8 cellular contexts compared by ENCODE assay signal in the genomic region with DNA sequence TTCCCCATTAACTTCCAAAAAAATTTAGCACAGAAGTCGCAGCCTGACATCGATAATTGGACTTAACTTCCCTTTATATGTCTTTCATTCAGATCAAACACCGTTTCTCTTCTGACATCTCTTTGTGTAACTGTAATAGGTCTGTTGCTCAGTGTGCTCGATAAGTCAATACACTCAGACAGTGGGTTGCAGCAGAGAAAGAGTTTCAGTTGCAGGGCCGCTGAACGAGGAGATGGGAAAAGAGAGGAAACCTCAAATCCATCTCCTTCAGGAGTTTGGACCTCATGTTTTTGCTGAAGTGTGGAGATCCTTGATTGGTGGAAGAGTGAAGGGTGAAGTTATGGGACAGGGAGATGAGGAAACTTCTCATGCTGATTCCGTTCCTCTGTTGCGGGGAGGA. TPM values are rescaled to one million over a fixed set of nuclear protein-coding genes. Genes with fewer than 3 reads are reported as not detected.
DNase-seq lines count a peak whose midpoint lies in the region; ATAC-seq, FAIRE-seq and TF ChIP-seq lines count a peak whose summit lies in the region.

No MANE protein-coding gene starts in this region.

- CTCF ChIA-PET in IMR-90 (lab: Yijun Ruan, JAX) = no interaction called here

- BruUV-seq in IMR-90 (replicated peaks; lab: Mats Ljungman, UMichigan) = no TSS peak

- 0 out of 2 replicates have a peak overlapping the region, but pooled peaks have one; percentile 5 for H3K14ac ChIP-seq in IMR-90 (replicated peaks; ENCODE audit: low read depth, low read length)

- WGBS in IMR-90 (ENCODE audit: extremely low coverage in 2 of 2, insufficient read length in 1 of 2), 2 experiments = no CpG with 5 or more reads among the region's 8 CpGs
- WGBS in testis, 2 donors = 57 to 60% methylated on average over 8 of the region's 8 CpGs

- H3K18ac ChIP-seq in IMR-90 (ENCODE audit: low read depth, low read length) = no peak overlapping the region

- H2BK20ac ChIP-seq in IMR-90 (ENCODE audit: low read depth, low read length) = no peak overlapping the region

- intact Hi-C loops in IMR-90 (cut with micrococcal nuclease) = no loop called here
- intact Hi-C loops in testis (cut with DNase I; ENCODE audit: low total_unique reads) = no loop called here

- H2BK120ac ChIP-seq in IMR-90 (ENCODE audit: low read depth, low read length) = no peak overlapping the region

- H3K27me3 ChIP-seq in IMR-90 (ENCODE audit: control insufficient read depth, insufficient read depth, low read length) (no peaks in the 10 kb centered on the region), muscle layer of duodenum (ENCODE audit: low read depth, low read length) (no peaks in the 10 kb centered on the region), testis (no peaks in the 10 kb centered on the region)

- peak overlapping the region; percentile 92 for H3K4me3 ChIP-seq in AG09309 (ENCODE audit: control insufficient read depth, low read depth, low read length)
- peak overlapping the region; percentile 93 for H3K4me3 ChIP-seq in IMR-90 (ENCODE audit: insufficient read depth, low read depth, low read length)
- H3K4me3 ChIP-seq in cardiac fibroblast (replicated peaks in 1 of 2; ENCODE audit: low read depth in 2 of 2, low read length in 2 of 2) = peak overlapping the region; percentile 66 to 90
- H3K4me3 ChIP-seq in muscle layer of duodenum (ENCODE audit: low read depth in 1 of 2, low read length in 2 of 2) = peak overlapping the region; percentile 83 to 88
- H3K4me3 ChIP-seq in testis = peak overlapping the region in 1 of 2 donors; percentile 90

- H2AK5ac ChIP-seq in IMR-90 (ENCODE audit: low read depth, low read length) = 0 out of 2 replicates have a peak overlapping the region, but pooled peaks have one; percentile 8

- no peak overlapping the region for H3K56ac ChIP-seq in IMR-90 (ENCODE audit: extremely low read depth, insufficient read depth, low read length)

- POLR2A ChIA-PET in IMR-90 (lab: Charles Lee; ENCODE audit: unreplicated experiment) = no interaction called here

- no peak overlapping the region for H4K91ac ChIP-seq in IMR-90 (ENCODE audit: insufficient read depth, low read depth, low read length)

- in situ Hi-C loops in IMR-90 (cut with MboI; ENCODE audit: low sequenced_read_pairs) = no loop called here

- no peak overlapping the region for H3K4ac ChIP-seq in IMR-90 (ENCODE audit: low read depth, low read length)

- TF ChIP-seq RAD21 in IMR-90 (IDR thresholded peaks at IDR 0.05; ENCODE audit: low read length) = no peak

- peak overlapping the region; percentile 28 to 85; a peak in 2 of 4 replicates for H4K8ac ChIP-seq in IMR-90 (ENCODE audit: low read depth in 2 of 2, low read length in 2 of 2)

- H3K23ac ChIP-seq in IMR-90 (ENCODE audit: low read depth, low read length) = peak overlapping the region; percentile 62; the same call in 1 of the 2 replicates

- H3K9me1 ChIP-seq in IMR-90 (ENCODE audit: insufficient read depth, low read length) = peaks cover 4% of the 10 kb centered on the region; the same call in 1 of the 2 replicates

- H2AFZ ChIP-seq in IMR-90 (replicated peaks; ENCODE audit: low read length, poor library complexity) = no peak overlapping the region

- peaks cover 35 to 61% of the 10 kb centered on the region in 2 experiments for H3K79me1 ChIP-seq in IMR-90 (ENCODE audit: low read depth in 1 of 2, low read length in 2 of 2)

- no peak for ATAC-seq in IMR-90 (ENCODE audit: low read depth)

- no peak overlapping the region for H4K5ac ChIP-seq in IMR-90 (ENCODE audit: low read depth, low read length)

- DNase-seq in AG09309 (ENCODE audit: low read depth) = no peak
- no peak for DNase-seq in IMR-90
- DNase-seq in cardiac fibroblast (ENCODE audit: low read depth in 2 of 2) = peak in 1 of 2 donors; percentile 15
- DNase-seq in CD1c-positive myeloid dendritic cell (ENCODE audit: extremely low spot score) = no peak
- no peak for DNase-seq in testis
- no peak for DNase-seq in NCI-H2171 treated with DMSO at 0.1 percent for 48 hours (lab: John Stamatoyannopoulos, UW)
- no peak for DNase-seq in GM12892 (ENCODE audit: insufficient read length)

- H2AK9ac ChIP-seq in IMR-90 (replicated peaks; ENCODE audit: low read depth, low read length, poor library complexity) = no peak overlapping the region

- FAIRE-seq in GM12892 (lab: Jason Lieb, UNC) = no peak

- H2BK5ac ChIP-seq in IMR-90 (ENCODE audit: low read depth, low read length, poor library complexity, severe bottlenecking) = no peak overlapping the region

- H2BK15ac ChIP-seq in IMR-90 (ENCODE audit: low read depth, low read length) = no peak overlapping the region

- H4K20me1 ChIP-seq in IMR-90 (ENCODE audit: insufficient read depth, low read length) = no peaks in the 10 kb centered on the region; the same call in 1 of the 2 replicates

- TF ChIP-seq CTCF in AG09309 (IDR thresholded peaks at IDR 0.05; ENCODE audit: control insufficient read depth, insufficient read depth, low read depth, low read length, missing control alignments) = no peak
- no peak for TF ChIP-seq CTCF in IMR-90 (conservative IDR thresholded peaks at IDR 0.05; ENCODE audit: low read depth, low read length)
- TF ChIP-seq CTCF in cardiac fibroblast (IDR thresholded peaks at IDR 0.05; ENCODE audit: low read depth, low read length) = no peak
- no peak for TF ChIP-seq CTCF in testis (IDR thresholded peaks at IDR 0.05)

- H3K36me3 ChIP-seq in IMR-90 (ENCODE audit: control insufficient read depth, insufficient read depth, low read length) = no peaks in the 10 kb centered on the region; the same call in 1 of the 2 replicates
- H3K36me3 ChIP-seq in muscle layer of duodenum (ENCODE audit: control insufficient read depth in 1 of 2, insufficient read depth in 2 of 2, low read length in 2 of 2) = no peaks in the 10 kb centered on the region
- H3K36me3 ChIP-seq in testis (ENCODE audit: low read depth, missing control alignments) = no peaks in the 10 kb centered on the region

- H3K9ac ChIP-seq in IMR-90 (ENCODE audit: low read depth, low read length) = peak overlapping the region; percentile 88; the same call in 1 of the 2 replicates

- dilution Hi-C loops in IMR-90 (cut with HindIII; ENCODE audit: low sequenced_read_pairs, unreplicated experiment) = no loop called here

- H3K4me1 ChIP-seq in IMR-90 (ENCODE audit: control insufficient read depth, insufficient read depth, low read length) = peaks cover 7% of the 10 kb centered on the region
- peaks cover 13 to 24% of the 10 kb centered on the region in 2 donors for H3K4me1 ChIP-seq in muscle layer of duodenum (ENCODE audit: control insufficient read depth in 1 of 2, insufficient read depth in 2 of 2, low read length in 2 of 2)
- peaks cover 18% of the 10 kb centered on the region for H3K4me1 ChIP-seq in testis

- no peaks in the 10 kb centered on the region for H3K9me3 ChIP-seq in IMR-90 (ENCODE audit: control insufficient read depth, insufficient read depth, low read length)
- no peaks in the 10 kb centered on the region for H3K9me3 ChIP-seq in muscle layer of duodenum (ENCODE audit: control insufficient read depth in 1 of 2, low read length in 2 of 2)
- no peaks in the 10 kb centered on the region for H3K9me3 ChIP-seq in testis

- H3K27ac ChIP-seq in IMR-90 (ENCODE audit: insufficient read depth, low read length) = no peak overlapping the region
- no peak overlapping the region for H3K27ac ChIP-seq in muscle layer of duodenum (ENCODE audit: low read length)
- H3K27ac ChIP-seq in testis = no peak overlapping the region

- peak overlapping the region; percentile 90 for H3K4me2 ChIP-seq in IMR-90 (ENCODE audit: low read depth, low read length)

- TF ChIP-seq POLR2A in IMR-90 (IDR thresholded peaks at IDR 0.05; ENCODE audit: low read depth, low read length) (no peak), testis (IDR thresholded peaks at IDR 0.05) (no peak), GM12892 (IDR thresholded peaks at IDR 0.05; ENCODE audit: low read depth, low read length) (no peak)

TF ChIP-seq in IMR-90, 13 proteins besides CTCF, POLR2A, EP300 and RAD21:
- TF ChIP-seq MAFK (IDR thresholded peaks at IDR 0.05; ENCODE audit: low read depth, low read length) (no peak), CEBPB (IDR thresholded peaks at IDR 0.05; ENCODE audit: low read depth, low read length) (no peak), BHLHE40 (IDR thresholded peaks at IDR 0.05; ENCODE audit: low read depth, low read length) (no peak)

RNA-seq across cellular contexts. Expression of gene SAMM50, which starts 1.1 kb away (rescaled TPM):
- total RNA-seq in IMR-90 (2012; rRNA removed) (43.7 and 60.0 TPM in 2 replicates), testis (10 to 100 TPM; 41.5 to 50.3 TPM)
- polyA plus RNA-seq in IMR-90 (2012; rRNA removed) (37.4 and 40.6 TPM in 2 replicates), testis (ENCODE audit: insufficient read depth, low read depth, low replicate concordance) (71.1 TPM)
- 23.4 and 23.6 TPM in 2 replicates for polyA plus RNA-seq in IMR-90 (2012; cell fraction: cytosol; rRNA removed)
- 14.2 and 34.8 TPM in 2 replicates for polyA plus RNA-seq in IMR-90 (2012; cell fraction: nucleus; rRNA removed; ENCODE audit: low replicate concordance)
- polyA plus RNA-seq in GM12892 (2012; ENCODE audit: missing spikeins) = 43.0 TPM

RNA-seq across cellular contexts. Expression of gene PNPLA3, which starts 32.8 kb away (rescaled TPM):
- 3.3 and 3.6 TPM in 2 replicates for total RNA-seq in IMR-90 (2012; rRNA removed)
- polyA plus RNA-seq in IMR-90 (2012; rRNA removed) = 7.5 and 8.4 TPM in 2 replicates
- polyA plus RNA-seq in IMR-90 (2012; cell fraction: cytosol; rRNA removed) = 3.1 and 4.0 TPM in 2 replicates
- polyA plus RNA-seq in IMR-90 (2012; cell fraction: nucleus; rRNA removed; ENCODE audit: low replicate concordance) = 25.4 and 30.2 TPM in 2 replicates
- total RNA-seq in testis = 1 to 10 TPM in 1 of 2 donors, under 1 TPM in 1; 0.93 to 1.7 TPM
- 0.53 TPM for polyA plus RNA-seq in testis (ENCODE audit: insufficient read depth, low read depth, low replicate concordance)
- polyA plus RNA-seq in GM12892 (2012; ENCODE audit: missing spikeins) = not detected
